In genomic region chr2:30146337-30147195, GRCh38 we compare ENCODE assay signal across 8 cellular contexts. TPM values are rescaled to one million over a fixed set of nuclear protein-coding genes. Genes with fewer than 3 reads are reported as not detected.
DNase-seq lines count a peak whose midpoint lies in the region; ATAC-seq and TF ChIP-seq lines count a peak whose summit lies in the region.

TSS of gene YPEL5 (plus strand) at chr2:30147007. CDS start at chr2:30156652, 9,645 bp downstream.

- no peaks in the 10 kb centered on the region for H3K36me3 ChIP-seq in PC-3 (ENCODE audit: low read depth, low read length)

- H3K4me3 ChIP-seq in PC-3 (ENCODE audit: low read length) (peak within 1 kb of the TSS; percentile 93), epithelial cell of esophagus (ENCODE audit: low read length) (peak within 1 kb of the TSS; percentile 75), mononuclear cell (ENCODE audit: low read length) (peak within 1 kb of the TSS; percentile 86)

- TF ChIP-seq CTCF in PC-3 (conservative IDR thresholded peaks at IDR 0.05; ENCODE audit: low read depth, low read length) (no peak), epithelial cell of esophagus (IDR thresholded peaks at IDR 0.05; ENCODE audit: insufficient read depth, low read depth, low read length, missing control alignments) (no peak)

- no TSS peak for BruUV-seq in PC-3 (replicated peaks; lab: Mats Ljungman, UMichigan)

- TF ChIP-seq RAD21 in Ishikawa (IDR thresholded peaks at IDR 0.05; ENCODE audit: low read depth) = no peak

- TF ChIP-seq EP300 in Ishikawa (IDR thresholded peaks at IDR 0.05; ENCODE audit: borderline replicate concordance) = no peak

- H3K27me3 ChIP-seq in PC-3 (ENCODE audit: low read length) (no peaks in the 10 kb centered on the region), mononuclear cell (ENCODE audit: insufficient read depth, low read length) (no peaks in the 10 kb centered on the region)

- H3K9ac ChIP-seq in PC-3 (ENCODE audit: low read length) = peak within 1 kb of the TSS; percentile 87

- DNase-seq in DMS114 treated with DMSO at 0.1 percent for 48 hours (lab: John Stamatoyannopoulos, UW; ENCODE audit: unreplicated experiment) (peak; percentile 97), PC-3 (peak; percentile 96), activated T-cell treated with anti-CD3 and anti-CD28 coated beads for 48 hours (ENCODE audit: low read depth) (peak; percentile 98), epithelial cell of esophagus (ENCODE audit: low read depth) (peak; percentile 100)
- DNase-seq in stimulated activated CD8-positive, alpha-beta memory T cell treated with anti-CD3 and anti-CD28 coated beads, Interleukin-4, amount 100 ng/mL, for 1 hour (ENCODE audit: low read depth in 2 of 2, low spot score in 1 of 2) = peak; percentile 95 to 99

- no peaks in the 10 kb centered on the region for H3K9me2 ChIP-seq in PC-3 (replicated peaks; ENCODE audit: low read length)

- H3K9me3 ChIP-seq in PC-3 (ENCODE audit: low read length) (no peaks in the 10 kb centered on the region), mononuclear cell (ENCODE audit: low read depth, low read length) (no peaks in the 10 kb centered on the region)

- ATAC-seq in GM21576 (IDR thresholded peaks at IDR 0.05; ENCODE audit: unreplicated experiment) (peak; percentile 91), PC-3 (peak; percentile 94)

- POLR2A ChIA-PET in PC-3 (lab: Charles Lee; ENCODE audit: unreplicated experiment) = interaction anchor here (0.6 to 0.7 kb wide), 8 partner anchors 23 to 1337 kb away, joined by 3 to 14 read pairs (median 4); no protein-coding TSS in a partner anchor

- no peak within 1 kb of the TSS for H3K27ac ChIP-seq in PC-3 (ENCODE audit: low read length)

- H3K79me2 ChIP-seq in PC-3 (ENCODE audit: low read length) = peaks cover 11% of the 10 kb centered on the region; the same call in 1 of the 2 replicates

- peak within 1 kb of the TSS; percentile 95 for H2AFZ ChIP-seq in PC-3 (ENCODE audit: low read length)

- H3F3A ChIP-seq in PC-3 (ENCODE audit: low read length, unreplicated experiment) = no peaks in the 10 kb centered on the region

- H3K4me2 ChIP-seq in PC-3 (ENCODE audit: low read length) = peak within 1 kb of the TSS; percentile 94

- CTCF ChIA-PET in PC-3 (lab: Charles Lee) = interaction anchor here (0.6 to 1.7 kb wide), 3 partner anchors 18 to 565 kb away, joined by 4 to 13 read pairs (median 9); no protein-coding TSS in a partner anchor

- intact Hi-C loops in PC-3 (cut with micrococcal nuclease) = no loop called here

- H3K4me1 ChIP-seq in PC-3 (ENCODE audit: insufficient read depth, low read length) (peaks cover 37% of the 10 kb centered on the region), mononuclear cell (ENCODE audit: insufficient read depth, low read length) (peaks cover 46% of the 10 kb centered on the region)

- H4K20me1 ChIP-seq in PC-3 (ENCODE audit: low read length) = no peaks in the 10 kb centered on the region

TF ChIP-seq in Ishikawa, 13 proteins besides CTCF, POLR2A, EP300 and RAD21:
- TF ChIP-seq TEAD4 (IDR thresholded peaks at IDR 0.05) (no peak), TCF12 (IDR thresholded peaks at IDR 0.05; ENCODE audit: low read depth) (peak; percentile 44; the same call in 1 of the 2 replicates), REST (IDR thresholded peaks at IDR 0.05; ENCODE audit: low read depth) (no peak), MAX (IDR thresholded peaks at IDR 0.05) (peak; percentile 99), ZBTB7A (IDR thresholded peaks at IDR 0.05; ENCODE audit: low read depth) (peak; percentile 80), CREB1 (IDR thresholded peaks at IDR 0.05; ENCODE audit: low read depth) (peak; percentile 68), CEBPB (IDR thresholded peaks at IDR 0.05) (peak; percentile 62; the same call in 1 of the 2 replicates), NFIC (IDR thresholded peaks at IDR 0.05) (no peak), YY1 (IDR thresholded peaks at IDR 0.05; ENCODE audit: low read depth) (no peak), TAF1 (IDR thresholded peaks at IDR 0.05; ENCODE audit: low read depth) (no peak), EGR1 (IDR thresholded peaks at IDR 0.05) (no peak), FOXM1 (IDR thresholded peaks at IDR 0.05; ENCODE audit: borderline replicate concordance, low read depth) (no peak)
- TF ChIP-seq, protein P1, sequence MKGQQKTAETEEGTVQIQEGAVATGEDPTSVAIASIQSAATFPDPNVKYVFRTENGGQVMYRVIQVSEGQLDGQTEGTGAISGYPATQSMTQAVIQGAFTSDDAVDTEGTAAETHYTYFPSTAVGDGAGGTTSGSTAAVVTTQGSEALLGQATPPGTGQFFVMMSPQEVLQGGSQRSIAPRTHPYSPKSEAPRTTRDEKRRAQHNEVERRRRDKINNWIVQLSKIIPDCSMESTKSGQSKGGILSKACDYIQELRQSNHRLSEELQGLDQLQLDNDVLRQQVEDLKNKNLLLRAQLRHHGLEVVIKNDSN (IDR thresholded peaks at IDR 0.05) = peak; percentile 81

RNA-seq across cellular contexts. Expression of gene YPEL5, which starts in this region (rescaled TPM):
- total RNA-seq in PC-3 (2014; rRNA removed) (29.9 TPM in 2 replicates), mononuclear cell (625 TPM)

Comparison
In these comparisons a context has a peak if more than half of its experiments do, and no peak if none do; other contexts are left out.
1. RNA of gene YPEL5 (total RNA-seq): 625 TPM in mononuclear cell (single experiment); 29.9 TPM in PC-3; every median in the first group is over 10 times any median in the second.
2. Peak in every context shown above with its lines, with median percentiles within 50 percentile points of each other: DNase-seq and H3K4me3 ChIP-seq.